In genomic region chr1:246699095-246699735, GRCh38 we compare ENCODE assay signal across 1 cellular context.
TF ChIP-seq lines count a peak whose summit lies in the region.

No MANE protein-coding gene starts in this region.

TF ChIP-seq in HepG2, 621 proteins besides CTCF, POLR2A, EP300 and RAD21 (continued from another document and continues in another):
- TF ChIP-seq ZZZ3 (CRISPR knock-in tag; IDR thresholded peaks at IDR 0.05; ENCODE audit: borderline replicate concordance) (no peak), GATAD1 (CRISPR knock-in tag; IDR thresholded peaks at IDR 0.05) (no peak), TIGD3 (CRISPR knock-in tag; IDR thresholded peaks at IDR 0.05; ENCODE audit: borderline replicate concordance) (no peak), KDM1A (CRISPR knock-in tag; IDR thresholded peaks at IDR 0.05) (peak; percentile 37; the same call in 1 of the 2 replicates), ATF7 (IDR thresholded peaks at IDR 0.05) (no peak), ATF7 (CRISPR knock-in tag; IDR thresholded peaks at IDR 0.05) (no peak), ZNF260 (CRISPR knock-in tag; IDR thresholded peaks at IDR 0.05; ENCODE audit: borderline replicate concordance, low read depth) (no peak), HCFC1 (IDR thresholded peaks at IDR 0.05; ENCODE audit: low read depth, low read length) (no peak), ZBTB14 (CRISPR knock-in tag; IDR thresholded peaks at IDR 0.05) (no peak), ZNF17 (CRISPR knock-in tag; IDR thresholded peaks at IDR 0.05) (no peak), ZNF501 (CRISPR knock-in tag; IDR thresholded peaks at IDR 0.05) (0 out of 2 replicates have a peak, but pooled peaks have one; percentile 48), PHF20 (CRISPR knock-in tag; IDR thresholded peaks at IDR 0.05) (peak; percentile 5; the same call in 1 of the 2 replicates), U2AF1 (optimal IDR thresholded peaks at IDR 0.05; ENCODE audit: low read depth, low read length) (no peak), MLLT10 (CRISPR knock-in tag; IDR thresholded peaks at IDR 0.05) (no peak), NFAT5 (CRISPR knock-in tag; IDR thresholded peaks at IDR 0.05) (no peak), NR2F2 (IDR thresholded peaks at IDR 0.05; ENCODE audit: borderline replicate concordance, low read depth) (no peak), ZNF7 (CRISPR knock-in tag; IDR thresholded peaks at IDR 0.05) (no peak), NKX3-1 (CRISPR knock-in tag; IDR thresholded peaks at IDR 0.05) (no peak), ZNF646 (CRISPR knock-in tag; IDR thresholded peaks at IDR 0.05) (no peak), SKIL (CRISPR knock-in tag; IDR thresholded peaks at IDR 0.05; ENCODE audit: borderline replicate concordance) (no peak), RBAK (CRISPR knock-in tag; IDR thresholded peaks at IDR 0.05) (no peak), SP1 (IDR thresholded peaks at IDR 0.05) (no peak), SP1 (CRISPR knock-in tag; IDR thresholded peaks at IDR 0.05) (no peak), ZNF20 (CRISPR knock-in tag; IDR thresholded peaks at IDR 0.05) (no peak), CBX2 (IDR thresholded peaks at IDR 0.05; ENCODE audit: low read depth, low read length) (no peak), CBX2 (CRISPR knock-in tag; IDR thresholded peaks at IDR 0.05; ENCODE audit: low read depth) (no peak), ZNF451 (CRISPR knock-in tag; IDR thresholded peaks at IDR 0.05) (no peak), ZBTB33 (CRISPR knock-in tag; IDR thresholded peaks at IDR 0.05) (no peak; the same call in 1 of the 2 replicates), NR0B2 (CRISPR knock-in tag; IDR thresholded peaks at IDR 0.05) (no peak), MLX (CRISPR knock-in tag; IDR thresholded peaks at IDR 0.05) (no peak), ZFP82 (CRISPR knock-in tag; IDR thresholded peaks at IDR 0.05; ENCODE audit: borderline replicate concordance) (no peak), RAD51 (IDR thresholded peaks at IDR 0.05; ENCODE audit: borderline replicate concordance) (no peak), ZNF101 (CRISPR knock-in tag; IDR thresholded peaks at IDR 0.05; ENCODE audit: borderline replicate concordance, low read depth) (no peak), HNF4G (IDR thresholded peaks at IDR 0.05; ENCODE audit: borderline replicate concordance, low read depth, low read length) (no peak), HNF4G (CRISPR knock-in tag; IDR thresholded peaks at IDR 0.05; ENCODE audit: borderline replicate concordance, low read depth) (no peak), PRDM10 (CRISPR knock-in tag; IDR thresholded peaks at IDR 0.05; ENCODE audit: low read depth) (no peak)
